In the genomic region with DNA sequence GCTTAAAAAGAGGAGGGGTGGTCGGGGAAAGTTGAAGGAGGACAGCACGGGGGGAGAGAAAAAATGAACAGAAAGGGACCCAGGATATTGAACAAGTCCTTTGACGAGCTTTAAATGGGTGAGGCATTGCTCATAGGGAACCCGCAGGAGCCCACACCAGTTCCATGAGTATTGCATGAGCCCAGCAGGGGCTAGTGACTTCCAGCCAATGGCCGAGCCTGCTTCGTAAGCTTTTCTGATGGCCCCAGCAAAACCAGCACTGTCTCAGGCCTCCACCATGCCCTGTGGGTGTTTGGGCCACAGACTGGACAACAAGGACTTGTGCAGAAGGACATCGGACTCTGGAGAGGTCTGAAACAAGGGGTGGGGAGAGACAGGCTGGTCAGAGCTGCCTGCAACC, we compare ENCODE assay signal across 8 cellular contexts.
DNase-seq lines count a peak whose midpoint lies in the region; ATAC-seq and TF ChIP-seq lines count a peak whose summit lies in the region.

No MANE protein-coding gene starts in this region.

- H3F3A ChIP-seq in GM23248 (ENCODE audit: insufficient read depth) (peaks cover 59% of the 10 kb centered on the region), SU-DHL-6 (ENCODE audit: insufficient read depth) (peaks cover 25% of the 10 kb centered on the region)

- TF ChIP-seq POLR2A in sigmoid colon (IDR thresholded peaks at IDR 0.05): no peak

- H3K36me3 ChIP-seq in GM23248 (ENCODE audit: low read depth): no peaks in the 10 kb centered on the region
- H3K36me3 ChIP-seq in SU-DHL-6 (ENCODE audit: low read length): peaks cover 4% of the 10 kb centered on the region
- H3K36me3 ChIP-seq in sigmoid colon: no peaks in the 10 kb centered on the region

- no peaks in the 10 kb centered on the region for H3K27me3 ChIP-seq in GM23248 (replicated peaks; ENCODE audit: insufficient read depth)
- H3K27me3 ChIP-seq in SU-DHL-6 (ENCODE audit: low read length): no peaks in the 10 kb centered on the region
- no peaks in the 10 kb centered on the region for H3K27me3 ChIP-seq in sigmoid colon

- intact Hi-C loops in sigmoid colon (cut with DNase I): no loop called here

- TF ChIP-seq EP300 in sigmoid colon (IDR thresholded peaks at IDR 0.05): no peak

- in situ Hi-C loops in GM23248 (cut with MboI): loop anchor here (10.0 kb wide), 1 partner anchor 429 kb away; no protein-coding TSS in a partner anchor

- H3K4me3 ChIP-seq in GM23248: no peak overlapping the region
- H3K4me3 ChIP-seq in SU-DHL-6 (ENCODE audit: insufficient read depth, low read length, poor library complexity, severe bottlenecking): peak overlapping the region; percentile 45
- H3K4me3 ChIP-seq in fibroblast of the aortic adventitia (ENCODE audit: low read depth, low read length): no peak overlapping the region
- no peak overlapping the region for H3K4me3 ChIP-seq in sigmoid colon

- H3K9ac ChIP-seq in GM23248 (peak overlapping the region; percentile 74), SU-DHL-6 (ENCODE audit: low read length) (peak overlapping the region; percentile 65)

- H4K20me1 ChIP-seq in GM23248 (ENCODE audit: insufficient read depth) (no peaks in the 10 kb centered on the region), SU-DHL-6 (ENCODE audit: low read depth, low read length) (no peaks in the 10 kb centered on the region)

- peak; percentile 85 for DNase-seq in GM23248
- DNase-seq in fibroblast of the aortic adventitia (ENCODE audit: low read depth): peak; percentile 43
- peak; percentile 70 for DNase-seq in sigmoid colon
- DNase-seq in stimulated activated CD4-positive, alpha-beta T cell treated with anti-CD3 and anti-CD28 coated beads, Interleukin-12 subunit alpha, Interleukin-12 subunit beta, amount 100 ng/mL, for 4 hours: no peak
- DNase-seq in effector CD4-positive, alpha-beta T cell: no peak
- no peak for DNase-seq in NCI-H1105 (lab: John Stamatoyannopoulos, UW)

- H3K27ac ChIP-seq in GM23248 (peak overlapping the region; percentile 96), SU-DHL-6 (ENCODE audit: low read depth, low read length) (peak overlapping the region; percentile 92), sigmoid colon (peak overlapping the region; percentile 43 to 80 (median 74))

- H3K9me2 ChIP-seq in GM23248 (ENCODE audit: insufficient read depth) (no peaks in the 10 kb centered on the region), SU-DHL-6 (replicated peaks; ENCODE audit: insufficient read depth, low read length) (no peaks in the 10 kb centered on the region)

- H3K79me2 ChIP-seq in GM23248 (ENCODE audit: insufficient read depth): 0 out of 2 replicates have a peak, but pooled peaks cover 4% of the 10 kb centered on the region
- peaks cover 28% of the 10 kb centered on the region for H3K79me2 ChIP-seq in SU-DHL-6 (ENCODE audit: insufficient read depth, low read length)

- TF ChIP-seq CTCF in SU-DHL-6 (IDR thresholded peaks at IDR 0.05; ENCODE audit: insufficient read depth, low read length, poor library complexity, severe bottlenecking) (no peak), fibroblast of the aortic adventitia (IDR thresholded peaks at IDR 0.05; ENCODE audit: insufficient read depth, low read length) (no peak), sigmoid colon (IDR thresholded peaks at IDR 0.05) (no peak)

- peaks cover 69% of the 10 kb centered on the region for H3K4me1 ChIP-seq in GM23248 (ENCODE audit: insufficient read depth)
- peaks cover 0 to 64% (median 37%) of the 10 kb centered on the region in 4 donors for H3K4me1 ChIP-seq in sigmoid colon

- H3K9me3 ChIP-seq in GM23248 (ENCODE audit: low read depth) (no peaks in the 10 kb centered on the region), SU-DHL-6 (ENCODE audit: insufficient read depth, low read length) (no peaks in the 10 kb centered on the region), sigmoid colon (no peaks in the 10 kb centered on the region)

- H3K4me2 ChIP-seq in GM23248 (ENCODE audit: unreplicated experiment) (peak overlapping the region; percentile 77), SU-DHL-6 (ENCODE audit: low read depth, low read length, poor library complexity, severe bottlenecking) (peak overlapping the region; percentile 83)

- no peak for ATAC-seq in GM18519 (IDR thresholded peaks at IDR 0.05; ENCODE audit: low FRiP score, unreplicated experiment)

- 18 to 33% methylated on average over 6 to 7 of the region's 7 CpGs for WGBS in GM23248 (ENCODE audit: low coverage in 1 of 2, low lambda C conversion rate in 2 of 2, missing lambda C conversion rate in 2 of 2), 2 experiments
- 78 to 88% methylated on average over 7 of the region's 7 CpGs for WGBS in sigmoid colon, 2 donors

- H2AFZ ChIP-seq in GM23248 (no peak overlapping the region), SU-DHL-6 (ENCODE audit: low read depth, low read length, severe bottlenecking) (no peak overlapping the region)

Comparison
In these comparisons a context has a peak if more than half of its experiments do, and no peak if none do; other contexts are left out.
1. DNase-seq: peak in GM23248 (single experiment), fibroblast of the aortic adventitia (single experiment) and sigmoid colon (single experiment); none in stimulated activated CD4-positive, alpha-beta T cell treated with anti-CD3 and anti-CD28 coated beads, Interleukin-12 subunit alpha, Interleukin-12 subunit beta, amount 100 ng/mL, for 4 hours (single experiment), effector CD4-positive, alpha-beta T cell (single experiment) and NCI-H1105 (single experiment).
2. Peak in every context shown above with its lines, with median percentiles within 50 percentile points of each other: H3K27ac ChIP-seq.